Comparison of ENCODE assay signal across 10 cellular contexts in the genomic region with DNA sequence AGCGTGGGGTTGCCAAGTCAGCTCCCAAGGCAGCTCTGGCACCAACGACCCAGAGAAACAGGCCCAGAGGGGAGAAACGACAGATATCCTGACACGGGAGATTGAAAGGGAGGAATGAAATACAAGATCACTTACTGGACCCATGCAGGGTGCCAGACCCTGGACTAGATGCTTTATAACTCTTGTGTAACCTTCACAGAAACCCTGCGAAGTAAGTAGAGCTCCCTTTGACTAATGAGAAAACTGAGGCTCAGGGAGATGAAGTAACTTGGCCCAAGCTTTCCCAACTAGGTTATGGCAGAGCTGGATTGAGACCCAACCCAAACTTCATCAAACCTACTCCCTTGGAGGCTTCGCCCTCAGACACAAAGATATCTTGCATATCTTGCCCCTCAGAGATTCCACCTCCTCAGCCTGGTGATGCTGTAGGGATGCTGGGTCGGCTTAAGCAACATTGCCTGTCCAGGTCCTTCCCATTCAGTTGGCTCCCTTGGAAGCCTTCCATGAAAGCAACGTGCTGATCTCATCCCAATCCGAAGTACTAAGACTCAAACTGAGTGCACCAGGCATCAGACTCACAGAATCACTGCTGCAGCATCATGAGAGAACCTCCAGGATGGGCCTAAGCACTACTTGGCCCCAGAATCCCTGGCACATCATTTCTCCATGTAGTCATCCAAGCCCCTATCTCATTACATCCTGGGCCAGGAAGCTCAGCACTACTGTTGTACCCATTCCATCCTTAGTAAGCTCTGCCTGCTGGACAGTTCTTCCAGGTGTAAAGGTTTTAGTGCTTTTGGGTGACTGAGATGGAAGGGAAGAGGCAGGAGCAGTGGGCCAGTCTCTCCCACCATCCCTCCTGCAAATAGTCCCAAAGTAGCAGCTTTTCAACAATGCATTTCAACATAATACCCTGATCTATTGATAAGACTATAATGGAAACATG. TPM values are rescaled to one million over a fixed set of nuclear protein-coding genes. Genes with fewer than 3 reads are reported as not detected.
DNase-seq lines count a peak whose midpoint lies in the region; ATAC-seq, FAIRE-seq and TF ChIP-seq lines count a peak whose summit lies in the region.
"Had no signal": no experiment of that assay in that cellular context is flagged by ENCODE, and none has a peak within 500 bp of the region (broad histone marks: within the 10 kb centered on the region; RNA-seq: fewer than 3 reads in every experiment).

No MANE protein-coding gene starts in this region.

- no peak for DNase-seq in D721Med (ENCODE audit: insufficient read length, low spot score)
- DNase-seq in NCI-H226, result peak; percentile 58
- DNase-seq in endothelial cell (ENCODE audit: low spot score), result no peak
- DNase-seq in activated CD4-positive, alpha-beta memory T cell treated with anti-CD3 and anti-CD28 coated beads, Interleukin-2, amount 10 ng/mL, durations not matched to agents 7 days and 5 days, result no peak
- no peak for DNase-seq in NCI-H146 treated with DMSO at 0.1 percent for 48 hours (lab: John Stamatoyannopoulos, UW; ENCODE audit: unreplicated experiment)
- no peak for DNase-seq in mucosa of descending colon
- DNase-seq: T1000 had no signal

- peaks cover 12% of the 10 kb centered on the region for H3K27me3 Mint-ChIP-seq in endothelial cell (ENCODE audit: unreplicated experiment)
- peaks cover 68% of the 10 kb centered on the region for H3K27me3 Mint-ChIP-seq in activated CD4-positive, alpha-beta memory T cell treated with anti-CD3 and anti-CD28 coated beads, Interleukin-2, amount 10 ng/mL, durations not matched to agents 7 days and 5 days

- POLR2A ChIA-PET in activated CD4-positive, alpha-beta memory T cell treated with anti-CD3 and anti-CD28 coated beads, Interleukin-2, amount 10 ng/mL, durations not matched to agents 7 days and 5 days (lab: Charles Lee), result no interaction called here

- CTCF ChIA-PET in activated CD4-positive, alpha-beta memory T cell treated with anti-CD3 and anti-CD28 coated beads, Interleukin-2, amount 10 ng/mL, durations not matched to agents 7 days and 5 days (lab: Charles Lee), result interaction anchor here (1.0 to 1.5 kb wide), 2 partner anchors 54 to 59 kb away, joined by 3 to 4 read pairs; no protein-coding TSS in a partner anchor

- peak overlapping the region; percentile 92 for H3K4me2 ChIP-seq in parathyroid adenoma (ENCODE audit: low read length)

- H3K36me3 Mint-ChIP-seq in endothelial cell (ENCODE audit: low read depth, unreplicated experiment), result no peaks in the 10 kb centered on the region
- H3K36me3 Mint-ChIP-seq in activated CD4-positive, alpha-beta memory T cell treated with anti-CD3 and anti-CD28 coated beads, Interleukin-2, amount 10 ng/mL, durations not matched to agents 7 days and 5 days (ENCODE audit: low read depth), result no peaks in the 10 kb centered on the region

- H3K27ac Mint-ChIP-seq in endothelial cell (ENCODE audit: unreplicated experiment), result peak overlapping the region; percentile 36
- H3K27ac Mint-ChIP-seq in activated CD4-positive, alpha-beta memory T cell treated with anti-CD3 and anti-CD28 coated beads, Interleukin-2, amount 10 ng/mL, durations not matched to agents 7 days and 5 days, result no peak overlapping the region
- H3K27ac Mint-ChIP-seq: memory B cell had no signal

- peak overlapping the region; percentile 87 for H3K27ac ChIP-seq in parathyroid adenoma

- H3K79me2 ChIP-seq in parathyroid adenoma, result no peaks in the 10 kb centered on the region

- H3K9me3 Mint-ChIP-seq in endothelial cell (ENCODE audit: unreplicated experiment), result no peaks in the 10 kb centered on the region
- H3K9me3 Mint-ChIP-seq in activated CD4-positive, alpha-beta memory T cell treated with anti-CD3 and anti-CD28 coated beads, Interleukin-2, amount 10 ng/mL, durations not matched to agents 7 days and 5 days, result no peaks in the 10 kb centered on the region
- H3K9me3 Mint-ChIP-seq: memory B cell had no signal

- intact Hi-C loops in mucosa of descending colon (cut with DNase I, micrococcal nuclease), result no loop called here

- peak overlapping the region; percentile 61 for H2AFZ ChIP-seq in parathyroid adenoma

- H3K36me3 ChIP-seq in parathyroid adenoma (ENCODE audit: control insufficient read depth, insufficient read depth, low read length), result no peaks in the 10 kb centered on the region
- no peaks in the 10 kb centered on the region for H3K36me3 ChIP-seq in mucosa of descending colon (ENCODE audit: low read depth)

- no peaks in the 10 kb centered on the region for H3K9me3 ChIP-seq in parathyroid adenoma (ENCODE audit: control insufficient read depth, low read length)
- no peaks in the 10 kb centered on the region for H3K9me3 ChIP-seq in mucosa of descending colon

- H3K9ac ChIP-seq in parathyroid adenoma, result no peak overlapping the region

- H3K4me1 Mint-ChIP-seq in endothelial cell (ENCODE audit: unreplicated experiment), result peaks cover 7% of the 10 kb centered on the region
- peaks cover 5% of the 10 kb centered on the region for H3K4me1 Mint-ChIP-seq in activated CD4-positive, alpha-beta memory T cell treated with anti-CD3 and anti-CD28 coated beads, Interleukin-2, amount 10 ng/mL, durations not matched to agents 7 days and 5 days

- TF ChIP-seq CTCF in D721Med (IDR thresholded peaks at IDR 0.05; ENCODE audit: insufficient read depth, missing control alignments) (no peak), endothelial cell (IDR thresholded peaks at IDR 0.05; ENCODE audit: unreplicated experiment) (no peak), parathyroid adenoma (IDR thresholded peaks at IDR 0.05) (no peak), mucosa of descending colon (IDR thresholded peaks at IDR 0.05) (no peak)

- H3K4me3 ChIP-seq in parathyroid adenoma (ENCODE audit: low read depth, low read length) (peak overlapping the region; percentile 66), mucosa of descending colon (no peak overlapping the region)

- H3K4me1 ChIP-seq in parathyroid adenoma (peaks cover 17% of the 10 kb centered on the region), mucosa of descending colon (ENCODE audit: low read depth) (peaks cover 40% of the 10 kb centered on the region)

- ATAC-seq in mucosa of descending colon (no peak), HG02840 (IDR thresholded peaks at IDR 0.05; ENCODE audit: low FRiP score, unreplicated experiment) (no peak)

- peak; percentile 38 for FAIRE-seq in D721Med (lab: Jason Lieb, UNC)

- peak overlapping the region; percentile 62 for H3K4me3 Mint-ChIP-seq in endothelial cell (ENCODE audit: unreplicated experiment)
- no peak overlapping the region for H3K4me3 Mint-ChIP-seq in activated CD4-positive, alpha-beta memory T cell treated with anti-CD3 and anti-CD28 coated beads, Interleukin-2, amount 10 ng/mL, durations not matched to agents 7 days and 5 days

- H3K27me3 ChIP-seq in parathyroid adenoma (ENCODE audit: control insufficient read depth, insufficient read depth, low read length), result no peaks in the 10 kb centered on the region

RNA-seq across cellular contexts. Expression of a gene that starts 1.1 kb away (rescaled TPM):
- total RNA-seq in endothelial cell (ENCODE audit: unreplicated experiment) (2.2 TPM), mucosa of descending colon (10 to 100 TPM; 21.5 to 70.8 (median 25.9) TPM)
- not detected for total RNA-seq in activated CD4-positive, alpha-beta memory T cell treated with anti-CD3 and anti-CD28 coated beads, Interleukin-2, amount 10 ng/mL, durations not matched to agents 7 days and 5 days

RNA-seq across cellular contexts. Expression of a gene that starts 7.5 kb away (rescaled TPM):
- total RNA-seq in endothelial cell (ENCODE audit: unreplicated experiment) (not detected), mucosa of descending colon (not detected)
- not detected for total RNA-seq in activated CD4-positive, alpha-beta memory T cell treated with anti-CD3 and anti-CD28 coated beads, Interleukin-2, amount 10 ng/mL, durations not matched to agents 7 days and 5 days

RNA-seq across cellular contexts. Expression of a gene that starts 21.2 kb away (rescaled TPM):
- total RNA-seq in endothelial cell (ENCODE audit: unreplicated experiment) (95.2 TPM), mucosa of descending colon (100 to 1,000 TPM; 137 to 296 (median 264) TPM)
- 100 to 1,000 TPM; 548 to 554 TPM for total RNA-seq in activated CD4-positive, alpha-beta memory T cell treated with anti-CD3 and anti-CD28 coated beads, Interleukin-2, amount 10 ng/mL, durations not matched to agents 7 days and 5 days

RNA-seq across cellular contexts. Expression of a gene that starts 46.5 kb away (rescaled TPM):
- total RNA-seq in endothelial cell (ENCODE audit: unreplicated experiment) (1.0 TPM), mucosa of descending colon (under 1 TPM in 2 of 3 donors, not detected in 1; 0.36 to 0.57 TPM)
- total RNA-seq in activated CD4-positive, alpha-beta memory T cell treated with anti-CD3 and anti-CD28 coated beads, Interleukin-2, amount 10 ng/mL, durations not matched to agents 7 days and 5 days, result 1 to 10 TPM; 1.0 to 1.3 TPM
